17 cellular contexts compared by ENCODE assay signal in the genomic region with DNA sequence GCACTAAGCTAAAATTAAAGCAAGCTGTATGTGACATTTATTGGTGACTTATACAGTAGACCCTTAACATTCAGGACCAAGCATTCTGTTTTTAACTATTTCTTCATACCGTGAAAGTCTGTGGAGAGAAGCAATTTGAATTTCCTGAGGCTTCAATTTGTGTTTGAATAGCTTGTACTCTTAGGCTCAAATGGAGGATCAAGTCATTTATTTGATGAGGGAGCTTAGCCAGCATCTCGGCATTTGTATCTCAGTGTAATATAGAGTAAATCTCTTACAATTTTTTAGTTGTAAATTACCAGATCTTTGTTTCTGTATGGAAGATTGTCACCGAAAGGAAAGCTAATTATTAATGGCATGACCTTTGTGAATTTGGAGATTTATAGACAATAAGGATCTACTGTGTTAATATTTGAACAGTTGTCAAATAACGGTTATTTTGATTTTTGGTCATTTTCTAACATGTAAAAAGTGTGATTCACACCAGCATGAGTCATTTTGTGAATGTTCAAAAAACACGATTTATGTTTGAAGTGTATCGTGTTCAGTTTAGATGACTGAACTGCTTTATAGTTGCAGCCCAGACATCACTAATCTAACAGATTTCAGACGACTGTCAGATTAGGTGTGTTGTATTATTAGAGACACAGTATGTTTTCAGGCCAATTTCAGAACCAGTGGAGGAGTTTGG.
DNase-seq lines count a peak whose midpoint lies in the region; ATAC-seq and TF ChIP-seq lines count a peak whose summit lies in the region.
"Had no signal": no experiment of that assay in that cellular context is flagged by ENCODE, and none has a peak within 500 bp of the region (broad histone marks: within the 10 kb centered on the region; RNA-seq: fewer than 3 reads in every experiment).

No MANE protein-coding gene starts in this region.

- no peaks in the 10 kb centered on the region for H3K9me3 Mint-ChIP-seq in mesothelial cell of epicardium
- H3K9me3 Mint-ChIP-seq: activated naive CD4-positive, alpha-beta T cell treated with anti-CD3 and anti-CD28 coated beads for 36 hours; CD4-positive, alpha-beta T cell; stimulated activated naive CD8-positive, alpha-beta T cell treated with anti-CD3 and anti-CD28 coated beads, Interleukin-15, amount 100 ng/mL, for 72 hours had no signal

- in situ Hi-C loops in astrocyte of the spinal cord (cut with HindIII; ENCODE audit: low sequenced_read_pairs): no loop called here

- H3K36me3 Mint-ChIP-seq in mesothelial cell of epicardium: no peaks in the 10 kb centered on the region

- H3K4me3 Mint-ChIP-seq in mesothelial cell of epicardium: no peak overlapping the region
- H3K4me3 Mint-ChIP-seq: activated naive CD4-positive, alpha-beta T cell treated with anti-CD3 and anti-CD28 coated beads for 36 hours; CD4-positive, alpha-beta T cell; stimulated activated naive CD8-positive, alpha-beta T cell treated with anti-CD3 and anti-CD28 coated beads, Interleukin-15, amount 100 ng/mL, for 72 hours had no signal

- peaks cover 27% of the 10 kb centered on the region for H3K4me1 Mint-ChIP-seq in mesothelial cell of epicardium
- H3K4me1 Mint-ChIP-seq: stimulated activated naive CD8-positive, alpha-beta T cell treated with anti-CD3 and anti-CD28 coated beads, Interleukin-15, amount 100 ng/mL, for 72 hours had no signal

- DNase-seq in NCI-H1105 treated with DMSO at 0.1 percent for 48 hours (lab: John Stamatoyannopoulos, UW) (peak; percentile 83), NCI-H1105 (lab: John Stamatoyannopoulos, UW) (no peak), NCI-H2081 treated with DMSO at 0.1 percent for 48 hours (lab: John Stamatoyannopoulos, UW) (peak; percentile 31), astrocyte of the spinal cord (ENCODE audit: low read depth, low spot score) (peak; percentile 64), mesothelial cell of epicardium (ENCODE audit: low spot score in 2 of 2, unreplicated experiment in 2 of 2) (no peak), ecto neural progenitor cell (ENCODE audit: low spot score) (no peak)
- DNase-seq: activated CD4-positive, CD25-positive, alpha-beta regulatory T cell; activated CD8-positive, alpha-beta memory T cell treated with anti-CD3 and anti-CD28 coated beads, Interleukin-2, amount 50 U/mL, for 4 hours; activated naive CD4-positive, alpha-beta T cell treated with anti-CD3 and anti-CD28 coated beads for 36 hours; CD4-positive, alpha-beta T cell; kidney; NCI-H2107; stimulated activated naive CD8-positive, alpha-beta T cell treated with anti-CD3 and anti-CD28 coated beads, Interleukin-15, amount 100 ng/mL, for 72 hours had no signal

- no peak for TF ChIP-seq CTCF in astrocyte of the spinal cord (IDR thresholded peaks at IDR 0.05; ENCODE audit: low read depth, low read length)
- TF ChIP-seq CTCF in mesothelial cell of epicardium (IDR thresholded peaks at IDR 0.05; ENCODE audit: unreplicated experiment): no peak

- H3K27me3 Mint-ChIP-seq in mesothelial cell of epicardium (ENCODE audit: low read depth): no peaks in the 10 kb centered on the region
- H3K27me3 Mint-ChIP-seq: CD4-positive, alpha-beta T cell; stimulated activated naive CD8-positive, alpha-beta T cell treated with anti-CD3 and anti-CD28 coated beads, Interleukin-15, amount 100 ng/mL, for 72 hours had no signal

- ATAC-seq in HG03342 (IDR thresholded peaks at IDR 0.05; ENCODE audit: unreplicated experiment) (no peak), HG02885 (IDR thresholded peaks at IDR 0.05; ENCODE audit: poor library complexity, unreplicated experiment) (no peak)
- ATAC-seq: stimulated activated naive CD8-positive, alpha-beta T cell treated with anti-CD3 and anti-CD28 coated beads, Interleukin-15, amount 100 ng/mL, for 72 hours had no signal

- H3K4me3 ChIP-seq in astrocyte of the spinal cord (ENCODE audit: low read depth, low read length): no peak overlapping the region
- H3K4me3 ChIP-seq: cardiac muscle cell, skin epidermis had no signal

- peak overlapping the region; percentile 53 for H3K27ac Mint-ChIP-seq in mesothelial cell of epicardium
- H3K27ac Mint-ChIP-seq: activated naive CD4-positive, alpha-beta T cell treated with anti-CD3 and anti-CD28 coated beads for 36 hours; CD4-positive, alpha-beta T cell had no signal

Comparison
In these comparisons a context has a peak if more than half of its experiments do, and no peak if none do; other contexts are left out.
1. DNase-seq: peak in NCI-H1105 treated with DMSO at 0.1 percent for 48 hours (single experiment), NCI-H2081 treated with DMSO at 0.1 percent for 48 hours (single experiment) and astrocyte of the spinal cord (single experiment); none in NCI-H1105 (single experiment), mesothelial cell of epicardium (0 of 2) and ecto neural progenitor cell (single experiment).